Comparison of ENCODE assay signal across 1 cellular context in the genomic region with DNA sequence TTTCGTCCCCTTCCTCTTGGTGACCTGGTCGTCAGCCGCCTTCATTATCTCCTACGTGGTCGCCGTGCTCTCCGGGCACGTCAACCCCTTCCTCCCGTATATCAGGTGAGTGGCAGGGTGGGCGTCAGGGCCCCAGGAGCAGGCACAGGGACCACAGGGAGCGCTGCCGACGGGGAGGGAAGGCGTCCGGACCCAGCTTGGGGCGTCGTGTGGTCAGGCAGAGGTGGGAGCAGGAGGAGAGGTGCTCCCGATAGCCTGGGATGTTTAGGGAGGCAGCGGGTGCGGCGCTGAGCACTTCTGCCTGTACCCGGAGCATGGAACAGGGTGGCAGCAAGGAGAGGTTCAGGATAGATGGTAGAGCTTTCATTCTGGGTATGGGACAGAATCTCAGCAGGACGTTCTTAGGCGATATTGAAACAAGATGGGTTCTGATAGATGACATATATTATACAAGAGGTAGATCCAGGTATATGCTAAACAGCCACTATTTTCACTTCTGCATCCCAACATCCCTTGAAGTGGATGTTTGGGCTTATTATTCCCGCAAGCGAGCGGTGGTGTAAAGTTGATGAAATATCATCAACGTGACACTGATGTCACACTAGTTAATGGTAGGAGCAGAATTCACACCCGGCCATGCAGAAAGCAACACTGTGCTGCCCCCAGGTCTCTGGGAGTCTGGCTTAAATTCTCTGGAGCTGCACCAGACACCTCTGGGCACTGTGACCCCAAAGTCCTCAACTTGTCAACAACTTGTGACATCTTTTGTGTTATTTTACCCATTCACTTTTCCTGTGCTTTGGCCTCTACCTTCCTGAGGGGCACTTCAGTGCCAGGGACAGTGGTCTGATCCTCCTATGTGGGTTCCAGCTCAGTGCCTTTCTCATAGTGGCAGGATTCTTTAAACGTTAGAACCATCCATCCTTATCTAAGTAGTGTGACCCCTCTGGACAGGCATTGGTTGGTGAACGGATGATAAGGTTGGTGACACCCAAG.
TF ChIP-seq lines count a peak whose summit lies in the region.

No MANE protein-coding gene starts in this region.

TF ChIP-seq in K562, 482 proteins besides CTCF, POLR2A, EP300 and RAD21 (continued from another document and continues in another):
- TF ChIP-seq, protein P1, sequence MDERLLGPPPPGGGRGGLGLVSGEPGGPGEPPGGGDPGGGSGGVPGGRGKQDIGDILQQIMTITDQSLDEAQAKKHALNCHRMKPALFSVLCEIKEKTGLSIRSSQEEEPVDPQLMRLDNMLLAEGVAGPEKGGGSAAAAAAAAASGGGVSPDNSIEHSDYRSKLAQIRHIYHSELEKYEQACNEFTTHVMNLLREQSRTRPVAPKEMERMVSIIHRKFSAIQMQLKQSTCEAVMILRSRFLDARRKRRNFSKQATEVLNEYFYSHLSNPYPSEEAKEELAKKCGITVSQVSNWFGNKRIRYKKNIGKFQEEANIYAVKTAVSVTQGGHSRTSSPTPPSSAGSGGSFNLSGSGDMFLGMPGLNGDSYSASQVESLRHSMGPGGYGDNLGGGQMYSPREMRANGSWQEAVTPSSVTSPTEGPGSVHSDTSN (CRISPR knock-in tag; IDR thresholded peaks at IDR 0.05; ENCODE audit: low read depth): no peak
- TF ChIP-seq, protein P1 (tag; conservative IDR thresholded peaks at IDR 0.05; ENCODE audit: low read depth): no peak
- TF ChIP-seq ZNF311 (CRISPR knock-in tag; IDR thresholded peaks at IDR 0.05): no peak
- TF ChIP-seq, protein P2, sequence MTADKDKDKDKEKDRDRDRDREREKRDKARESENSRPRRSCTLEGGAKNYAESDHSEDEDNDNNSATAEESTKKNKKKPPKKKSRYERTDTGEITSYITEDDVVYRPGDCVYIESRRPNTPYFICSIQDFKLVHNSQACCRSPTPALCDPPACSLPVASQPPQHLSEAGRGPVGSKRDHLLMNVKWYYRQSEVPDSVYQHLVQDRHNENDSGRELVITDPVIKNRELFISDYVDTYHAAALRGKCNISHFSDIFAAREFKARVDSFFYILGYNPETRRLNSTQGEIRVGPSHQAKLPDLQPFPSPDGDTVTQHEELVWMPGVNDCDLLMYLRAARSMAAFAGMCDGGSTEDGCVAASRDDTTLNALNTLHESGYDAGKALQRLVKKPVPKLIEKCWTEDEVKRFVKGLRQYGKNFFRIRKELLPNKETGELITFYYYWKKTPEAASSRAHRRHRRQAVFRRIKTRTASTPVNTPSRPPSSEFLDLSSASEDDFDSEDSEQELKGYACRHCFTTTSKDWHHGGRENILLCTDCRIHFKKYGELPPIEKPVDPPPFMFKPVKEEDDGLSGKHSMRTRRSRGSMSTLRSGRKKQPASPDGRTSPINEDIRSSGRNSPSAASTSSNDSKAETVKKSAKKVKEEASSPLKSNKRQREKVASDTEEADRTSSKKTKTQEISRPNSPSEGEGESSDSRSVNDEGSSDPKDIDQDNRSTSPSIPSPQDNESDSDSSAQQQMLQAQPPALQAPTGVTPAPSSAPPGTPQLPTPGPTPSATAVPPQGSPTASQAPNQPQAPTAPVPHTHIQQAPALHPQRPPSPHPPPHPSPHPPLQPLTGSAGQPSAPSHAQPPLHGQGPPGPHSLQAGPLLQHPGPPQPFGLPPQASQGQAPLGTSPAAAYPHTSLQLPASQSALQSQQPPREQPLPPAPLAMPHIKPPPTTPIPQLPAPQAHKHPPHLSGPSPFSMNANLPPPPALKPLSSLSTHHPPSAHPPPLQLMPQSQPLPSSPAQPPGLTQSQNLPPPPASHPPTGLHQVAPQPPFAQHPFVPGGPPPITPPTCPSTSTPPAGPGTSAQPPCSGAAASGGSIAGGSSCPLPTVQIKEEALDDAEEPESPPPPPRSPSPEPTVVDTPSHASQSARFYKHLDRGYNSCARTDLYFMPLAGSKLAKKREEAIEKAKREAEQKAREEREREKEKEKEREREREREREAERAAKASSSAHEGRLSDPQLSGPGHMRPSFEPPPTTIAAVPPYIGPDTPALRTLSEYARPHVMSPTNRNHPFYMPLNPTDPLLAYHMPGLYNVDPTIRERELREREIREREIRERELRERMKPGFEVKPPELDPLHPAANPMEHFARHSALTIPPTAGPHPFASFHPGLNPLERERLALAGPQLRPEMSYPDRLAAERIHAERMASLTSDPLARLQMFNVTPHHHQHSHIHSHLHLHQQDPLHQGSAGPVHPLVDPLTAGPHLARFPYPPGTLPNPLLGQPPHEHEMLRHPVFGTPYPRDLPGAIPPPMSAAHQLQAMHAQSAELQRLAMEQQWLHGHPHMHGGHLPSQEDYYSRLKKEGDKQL (CRISPR knock-in tag; IDR thresholded peaks at IDR 0.05; ENCODE audit: borderline replicate concordance): no peak
- TF ChIP-seq MTA3 (IDR thresholded peaks at IDR 0.05; ENCODE audit: borderline replicate concordance): no peak
- no peak for TF ChIP-seq SNIP1 (IDR thresholded peaks at IDR 0.05; ENCODE audit: low read depth)
- TF ChIP-seq ZFP1 (CRISPR knock-in tag; IDR thresholded peaks at IDR 0.05): no peak
- no peak for TF ChIP-seq STAT5A (IDR thresholded peaks at IDR 0.05; ENCODE audit: borderline replicate concordance, low read length)
- TF ChIP-seq POU5F1 (IDR thresholded peaks at IDR 0.05; ENCODE audit: borderline replicate concordance, low read depth, low read length, partially characterized antibody): no peak
- no peak for TF ChIP-seq ARHGAP35 (IDR thresholded peaks at IDR 0.05; ENCODE audit: partially characterized antibody)
- TF ChIP-seq RB1 (IDR thresholded peaks at IDR 0.05; ENCODE audit: low read depth): no peak
- TF ChIP-seq, protein P3, sequence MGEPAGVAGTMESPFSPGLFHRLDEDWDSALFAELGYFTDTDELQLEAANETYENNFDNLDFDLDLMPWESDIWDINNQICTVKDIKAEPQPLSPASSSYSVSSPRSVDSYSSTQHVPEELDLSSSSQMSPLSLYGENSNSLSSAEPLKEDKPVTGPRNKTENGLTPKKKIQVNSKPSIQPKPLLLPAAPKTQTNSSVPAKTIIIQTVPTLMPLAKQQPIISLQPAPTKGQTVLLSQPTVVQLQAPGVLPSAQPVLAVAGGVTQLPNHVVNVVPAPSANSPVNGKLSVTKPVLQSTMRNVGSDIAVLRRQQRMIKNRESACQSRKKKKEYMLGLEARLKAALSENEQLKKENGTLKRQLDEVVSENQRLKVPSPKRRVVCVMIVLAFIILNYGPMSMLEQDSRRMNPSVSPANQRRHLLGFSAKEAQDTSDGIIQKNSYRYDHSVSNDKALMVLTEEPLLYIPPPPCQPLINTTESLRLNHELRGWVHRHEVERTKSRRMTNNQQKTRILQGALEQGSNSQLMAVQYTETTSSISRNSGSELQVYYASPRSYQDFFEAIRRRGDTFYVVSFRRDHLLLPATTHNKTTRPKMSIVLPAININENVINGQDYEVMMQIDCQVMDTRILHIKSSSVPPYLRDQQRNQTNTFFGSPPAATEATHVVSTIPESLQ (CRISPR knock-in tag; IDR thresholded peaks at IDR 0.05): no peak
- TF ChIP-seq ZNF197 (CRISPR knock-in tag; IDR thresholded peaks at IDR 0.05; ENCODE audit: low read depth): no peak
- TF ChIP-seq NUFIP1 (IDR thresholded peaks at IDR 0.05; ENCODE audit: partially characterized antibody): no peak
- TF ChIP-seq HEY1 (CRISPR knock-in tag; IDR thresholded peaks at IDR 0.05; ENCODE audit: borderline replicate concordance): no peak
- peak; percentile 37 for TF ChIP-seq NFYB (IDR thresholded peaks at IDR 0.05; ENCODE audit: extremely low read depth, insufficient read length)
- no peak for TF ChIP-seq KDM4B (IDR thresholded peaks at IDR 0.05; ENCODE audit: borderline replicate concordance in 2 of 2, low read depth in 1 of 2)
- TF ChIP-seq, protein P4, sequence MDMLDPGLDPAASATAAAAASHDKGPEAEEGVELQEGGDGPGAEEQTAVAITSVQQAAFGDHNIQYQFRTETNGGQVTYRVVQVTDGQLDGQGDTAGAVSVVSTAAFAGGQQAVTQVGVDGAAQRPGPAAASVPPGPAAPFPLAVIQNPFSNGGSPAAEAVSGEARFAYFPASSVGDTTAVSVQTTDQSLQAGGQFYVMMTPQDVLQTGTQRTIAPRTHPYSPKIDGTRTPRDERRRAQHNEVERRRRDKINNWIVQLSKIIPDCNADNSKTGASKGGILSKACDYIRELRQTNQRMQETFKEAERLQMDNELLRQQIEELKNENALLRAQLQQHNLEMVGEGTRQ (CRISPR knock-in tag; IDR thresholded peaks at IDR 0.05): no peak
- TF ChIP-seq PCBP1 (IDR thresholded peaks at IDR 0.05; ENCODE audit: low read depth, low read length, poor library complexity, severe bottlenecking): no peak
- TF ChIP-seq, protein P5, sequence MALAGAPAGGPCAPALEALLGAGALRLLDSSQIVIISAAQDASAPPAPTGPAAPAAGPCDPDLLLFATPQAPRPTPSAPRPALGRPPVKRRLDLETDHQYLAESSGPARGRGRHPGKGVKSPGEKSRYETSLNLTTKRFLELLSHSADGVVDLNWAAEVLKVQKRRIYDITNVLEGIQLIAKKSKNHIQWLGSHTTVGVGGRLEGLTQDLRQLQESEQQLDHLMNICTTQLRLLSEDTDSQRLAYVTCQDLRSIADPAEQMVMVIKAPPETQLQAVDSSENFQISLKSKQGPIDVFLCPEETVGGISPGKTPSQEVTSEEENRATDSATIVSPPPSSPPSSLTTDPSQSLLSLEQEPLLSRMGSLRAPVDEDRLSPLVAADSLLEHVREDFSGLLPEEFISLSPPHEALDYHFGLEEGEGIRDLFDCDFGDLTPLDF (CRISPR knock-in tag; IDR thresholded peaks at IDR 0.05): no peak
- no peak for TF ChIP-seq RBM22 (IDR thresholded peaks at IDR 0.05; ENCODE audit: low read depth, low read length, poor library complexity, severe bottlenecking)
- TF ChIP-seq FOXJ2 (tag; IDR thresholded peaks at IDR 0.05): no peak
- TF ChIP-seq SRSF1 (IDR thresholded peaks at IDR 0.05; ENCODE audit: low read depth, low read length): no peak
- no peak for TF ChIP-seq DDX20 (tag; IDR thresholded peaks at IDR 0.05; ENCODE audit: low read depth)
- no peak for TF ChIP-seq ZC3H8 (IDR thresholded peaks at IDR 0.05)
- TF ChIP-seq TRIM24 (IDR thresholded peaks at IDR 0.05): no peak
- TF ChIP-seq SOX6 (IDR thresholded peaks at IDR 0.05): no peak
- TF ChIP-seq, protein P6, sequence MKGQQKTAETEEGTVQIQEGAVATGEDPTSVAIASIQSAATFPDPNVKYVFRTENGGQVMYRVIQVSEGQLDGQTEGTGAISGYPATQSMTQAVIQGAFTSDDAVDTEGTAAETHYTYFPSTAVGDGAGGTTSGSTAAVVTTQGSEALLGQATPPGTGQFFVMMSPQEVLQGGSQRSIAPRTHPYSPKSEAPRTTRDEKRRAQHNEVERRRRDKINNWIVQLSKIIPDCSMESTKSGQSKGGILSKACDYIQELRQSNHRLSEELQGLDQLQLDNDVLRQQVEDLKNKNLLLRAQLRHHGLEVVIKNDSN (CRISPR knock-in tag; IDR thresholded peaks at IDR 0.05): no peak
- TF ChIP-seq, protein P7, sequence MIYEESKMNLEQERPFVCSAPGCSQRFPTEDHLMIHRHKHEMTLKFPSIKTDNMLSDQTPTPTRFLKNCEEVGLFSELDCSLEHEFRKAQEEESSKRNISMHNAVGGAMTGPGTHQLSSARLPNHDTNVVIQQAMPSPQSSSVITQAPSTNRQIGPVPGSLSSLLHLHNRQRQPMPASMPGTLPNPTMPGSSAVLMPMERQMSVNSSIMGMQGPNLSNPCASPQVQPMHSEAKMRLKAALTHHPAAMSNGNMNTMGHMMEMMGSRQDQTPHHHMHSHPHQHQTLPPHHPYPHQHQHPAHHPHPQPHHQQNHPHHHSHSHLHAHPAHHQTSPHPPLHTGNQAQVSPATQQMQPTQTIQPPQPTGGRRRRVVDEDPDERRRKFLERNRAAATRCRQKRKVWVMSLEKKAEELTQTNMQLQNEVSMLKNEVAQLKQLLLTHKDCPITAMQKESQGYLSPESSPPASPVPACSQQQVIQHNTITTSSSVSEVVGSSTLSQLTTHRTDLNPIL (CRISPR knock-in tag; IDR thresholded peaks at IDR 0.05): no peak
- TF ChIP-seq, protein P8, sequence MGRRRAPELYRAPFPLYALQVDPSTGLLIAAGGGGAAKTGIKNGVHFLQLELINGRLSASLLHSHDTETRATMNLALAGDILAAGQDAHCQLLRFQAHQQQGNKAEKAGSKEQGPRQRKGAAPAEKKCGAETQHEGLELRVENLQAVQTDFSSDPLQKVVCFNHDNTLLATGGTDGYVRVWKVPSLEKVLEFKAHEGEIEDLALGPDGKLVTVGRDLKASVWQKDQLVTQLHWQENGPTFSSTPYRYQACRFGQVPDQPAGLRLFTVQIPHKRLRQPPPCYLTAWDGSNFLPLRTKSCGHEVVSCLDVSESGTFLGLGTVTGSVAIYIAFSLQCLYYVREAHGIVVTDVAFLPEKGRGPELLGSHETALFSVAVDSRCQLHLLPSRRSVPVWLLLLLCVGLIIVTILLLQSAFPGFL (CRISPR knock-in tag; IDR thresholded peaks at IDR 0.05): no peak
- no peak for TF ChIP-seq ZNF699 (CRISPR knock-in tag; IDR thresholded peaks at IDR 0.05; ENCODE audit: insufficient replicate concordance)
- TF ChIP-seq ZNF717 (CRISPR knock-in tag; IDR thresholded peaks at IDR 0.05): no peak
- TF ChIP-seq, protein P9, sequence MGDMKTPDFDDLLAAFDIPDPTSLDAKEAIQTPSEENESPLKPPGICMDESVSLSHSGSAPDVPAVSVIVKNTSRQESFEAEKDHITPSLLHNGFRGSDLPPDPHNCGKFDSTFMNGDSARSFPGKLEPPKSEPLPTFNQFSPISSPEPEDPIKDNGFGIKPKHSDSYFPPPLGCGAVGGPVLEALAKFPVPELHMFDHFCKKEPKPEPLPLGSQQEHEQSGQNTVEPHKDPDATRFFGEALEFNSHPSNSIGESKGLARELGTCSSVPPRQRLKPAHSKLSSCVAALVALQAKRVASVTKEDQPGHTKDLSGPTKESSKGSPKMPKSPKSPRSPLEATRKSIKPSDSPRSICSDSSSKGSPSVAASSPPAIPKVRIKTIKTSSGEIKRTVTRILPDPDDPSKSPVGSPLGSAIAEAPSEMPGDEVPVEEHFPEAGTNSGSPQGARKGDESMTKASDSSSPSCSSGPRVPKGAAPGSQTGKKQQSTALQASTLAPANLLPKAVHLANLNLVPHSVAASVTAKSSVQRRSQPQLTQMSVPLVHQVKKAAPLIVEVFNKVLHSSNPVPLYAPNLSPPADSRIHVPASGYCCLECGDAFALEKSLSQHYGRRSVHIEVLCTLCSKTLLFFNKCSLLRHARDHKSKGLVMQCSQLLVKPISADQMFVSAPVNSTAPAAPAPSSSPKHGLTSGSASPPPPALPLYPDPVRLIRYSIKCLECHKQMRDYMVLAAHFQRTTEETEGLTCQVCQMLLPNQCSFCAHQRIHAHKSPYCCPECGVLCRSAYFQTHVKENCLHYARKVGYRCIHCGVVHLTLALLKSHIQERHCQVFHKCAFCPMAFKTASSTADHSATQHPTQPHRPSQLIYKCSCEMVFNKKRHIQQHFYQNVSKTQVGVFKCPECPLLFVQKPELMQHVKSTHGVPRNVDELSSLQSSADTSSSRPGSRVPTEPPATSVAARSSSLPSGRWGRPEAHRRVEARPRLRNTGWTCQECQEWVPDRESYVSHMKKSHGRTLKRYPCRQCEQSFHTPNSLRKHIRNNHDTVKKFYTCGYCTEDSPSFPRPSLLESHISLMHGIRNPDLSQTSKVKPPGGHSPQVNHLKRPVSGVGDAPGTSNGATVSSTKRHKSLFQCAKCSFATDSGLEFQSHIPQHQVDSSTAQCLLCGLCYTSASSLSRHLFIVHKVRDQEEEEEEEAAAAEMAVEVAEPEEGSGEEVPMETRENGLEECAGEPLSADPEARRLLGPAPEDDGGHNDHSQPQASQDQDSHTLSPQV (IDR thresholded peaks at IDR 0.05): no peak
- 0 out of 2 replicates have a peak, but pooled peaks have one; percentile 9 for TF ChIP-seq FOXP1 (CRISPR knock-in tag; IDR thresholded peaks at IDR 0.05)
- TF ChIP-seq MBD2 (IDR thresholded peaks at IDR 0.05; ENCODE audit: borderline replicate concordance, low read depth): no peak
- TF ChIP-seq ZNF785 (CRISPR knock-in tag; IDR thresholded peaks at IDR 0.05): no peak
- TF ChIP-seq TAF7 (tag; IDR thresholded peaks at IDR 0.05): no peak
